In genomic region chr3:39196034-39196433, GRCh38 we compare ENCODE assay signal across 1 cellular context.
TF ChIP-seq lines count a peak whose summit lies in the region.

No MANE protein-coding gene starts in this region.

TF ChIP-seq in HEK293, 187 proteins besides CTCF, POLR2A, EP300 and RAD21 (continued from another document):
- TF ChIP-seq SP2 (tag by site-specific recombination; IDR thresholded peaks at IDR 0.05) (no peak), ZNF366 (tag by site-specific recombination; conservative IDR thresholded peaks at IDR 0.05) (peak; percentile 88), KLF7 (tag by site-specific recombination; IDR thresholded peaks at IDR 0.05; ENCODE audit: borderline replicate concordance) (no peak)
